10 cellular contexts compared by ENCODE assay signal in the genomic region with DNA sequence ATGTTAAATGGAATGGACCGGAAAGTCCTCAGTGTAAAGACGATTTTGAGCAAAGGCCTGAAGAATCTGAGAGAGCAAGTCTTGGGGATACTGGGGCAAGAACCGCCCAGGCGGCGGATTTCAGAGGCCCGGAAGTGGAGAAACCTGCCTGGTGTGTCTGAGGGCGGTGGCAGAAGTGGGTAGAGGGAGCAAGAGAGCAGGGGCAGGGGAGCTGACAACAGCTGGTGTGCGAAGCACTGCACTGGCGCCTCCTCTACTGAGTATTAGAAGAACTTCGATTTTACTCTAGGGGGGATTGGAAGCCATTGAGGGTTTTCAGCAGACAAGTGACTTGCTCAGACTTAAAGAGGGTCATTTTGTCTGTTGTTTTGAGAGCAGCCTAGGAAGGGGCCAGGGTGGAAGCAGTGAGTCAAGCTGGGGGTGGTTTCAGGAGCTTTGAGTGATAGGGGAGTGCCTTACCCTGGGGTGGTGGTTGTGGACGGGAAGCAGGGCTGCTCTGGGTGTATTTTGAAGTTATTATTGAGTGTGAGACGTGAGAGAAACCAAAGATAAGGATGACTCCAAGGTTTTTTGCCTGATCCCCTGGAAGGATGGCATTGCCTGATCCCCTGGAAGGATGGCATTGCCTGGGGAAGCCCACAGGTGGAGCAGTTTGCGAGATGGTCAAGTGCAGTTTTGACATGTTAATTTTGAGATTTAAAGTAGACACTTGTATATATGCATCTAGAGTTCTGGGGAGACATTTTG. TPM values are rescaled to one million over a fixed set of nuclear protein-coding genes. Genes with fewer than 3 reads are reported as not detected.
DNase-seq lines count a peak whose midpoint lies in the region; TF ChIP-seq lines count a peak whose summit lies in the region.
"Had no signal": no experiment of that assay in that cellular context is flagged by ENCODE, and none has a peak within 500 bp of the region (broad histone marks: within the 10 kb centered on the region; RNA-seq: fewer than 3 reads in every experiment).

No MANE protein-coding gene starts in this region.

- peaks cover 25% of the 10 kb centered on the region for H3K36me3 Mint-ChIP-seq in T-helper 1 cell treated with Interleukin-12 subunit alpha and Interleukin-12 subunit beta and Interleukin-4 antibody, amounts not matched to agents 30 μg/mL and 1 μg/mL, for 36 hours (ENCODE audit: low read depth)

- H3K36me3 ChIP-seq in spleen = peaks cover 0 to 90% (median 23%) of the 10 kb centered on the region in 6 donors

- H3K4me3 Mint-ChIP-seq in T-helper 1 cell treated with Interleukin-12 subunit alpha and Interleukin-12 subunit beta and Interleukin-4 antibody, amounts not matched to agents 30 μg/mL and 1 μg/mL, for 36 hours = no peak overlapping the region

- H3K27me3 Mint-ChIP-seq in T-helper 1 cell treated with Interleukin-12 subunit alpha and Interleukin-12 subunit beta and Interleukin-4 antibody, amounts not matched to agents 30 μg/mL and 1 μg/mL, for 36 hours (ENCODE audit: low read depth) = no peaks in the 10 kb centered on the region

- H3K4me3 ChIP-seq in spleen = no peak overlapping the region
- H3K4me3 ChIP-seq: thyroid gland had no signal

- no peaks in the 10 kb centered on the region for H3K27me3 ChIP-seq in spleen (replicated peaks in 1 of 7)
- H3K27me3 ChIP-seq: thyroid gland had no signal

- H3K4me1 Mint-ChIP-seq in T-helper 1 cell treated with Interleukin-12 subunit alpha and Interleukin-12 subunit beta and Interleukin-4 antibody, amounts not matched to agents 30 μg/mL and 1 μg/mL, for 36 hours (ENCODE audit: low read depth) = peaks cover 10% of the 10 kb centered on the region

- peak; percentile 37 for DNase-seq in stimulated activated CD4-positive, alpha-beta T cell treated with anti-CD3 and anti-CD28 coated beads, Interleukin-1b, Interleukin-23, amount 100 ng/mL, for 48 hours
- no peak for DNase-seq in stimulated activated CD4-positive, alpha-beta T cell treated with anti-CD3 and anti-CD28 coated beads, Interleukin-4, amount 100 ng/mL, for 4 hours
- peak; percentile 11 for DNase-seq in effector CD4-positive, alpha-beta T cell
- DNase-seq in GM13976 (ENCODE audit: low spot score) (no peak), NCI-H2171 (lab: John Stamatoyannopoulos, UW) (no peak), spleen (no peak), NCI-H345 (lab: John Stamatoyannopoulos, UW) (no peak)

- TF ChIP-seq CTCF in GM13976 (IDR thresholded peaks at IDR 0.05; ENCODE audit: borderline replicate concordance, control extremely low read depth, extremely low read depth, insufficient read depth, missing control alignments) (no peak), spleen (IDR thresholded peaks at IDR 0.05 in 8 of 11, conservative IDR thresholded peaks at IDR 0.05 in 3 of 11) (no peak)

- H3K27ac ChIP-seq in spleen = no peak overlapping the region
- H3K27ac ChIP-seq: C4-2B, thyroid gland had no signal

- no peaks in the 10 kb centered on the region for H3K9me3 Mint-ChIP-seq in T-helper 1 cell treated with Interleukin-12 subunit alpha and Interleukin-12 subunit beta and Interleukin-4 antibody, amounts not matched to agents 30 μg/mL and 1 μg/mL, for 36 hours

- no peaks in the 10 kb centered on the region for H3K4me1 ChIP-seq in spleen
- H3K4me1 ChIP-seq: thyroid gland had no signal

- TF ChIP-seq POLR2A in spleen (IDR thresholded peaks at IDR 0.05) = no peak

- WGBS in spleen, 5 donors = 90 to 96% (median 92%) methylated on average over 13 of the region's 13 CpGs

- H3K27ac Mint-ChIP-seq in T-helper 1 cell treated with Interleukin-12 subunit alpha and Interleukin-12 subunit beta and Interleukin-4 antibody, amounts not matched to agents 30 μg/mL and 1 μg/mL, for 36 hours = peak overlapping the region; percentile 32

- no peaks in the 10 kb centered on the region for H3K9me3 ChIP-seq in spleen
- H3K9me3 ChIP-seq: thyroid gland had no signal

- in situ Hi-C loops in GM13976 (cut with MboI; ENCODE audit: low sequenced_read_pairs, unreplicated experiment) = no loop called here

- intact Hi-C loops in spleen (cut with DNase I; ENCODE audit: low total_unique reads) = no loop called here

RNA-seq across cellular contexts. Expression of gene ZNF236, which starts 52.5 kb away (rescaled TPM):
- total RNA-seq in spleen = 10 to 100 TPM; 15.1 to 25.4 (median 24.1) TPM
- 1 to 10 TPM; 1.5 to 2.6 (median 2.4) TPM for polyA plus RNA-seq in spleen

Comparison
In these comparisons a context has a peak if more than half of its experiments do, and no peak if none do; other contexts are left out.
1. DNase-seq: peak in stimulated activated CD4-positive, alpha-beta T cell treated with anti-CD3 and anti-CD28 coated beads, Interleukin-1b, Interleukin-23, amount 100 ng/mL, for 48 hours (single experiment) and effector CD4-positive, alpha-beta T cell (single experiment); none in stimulated activated CD4-positive, alpha-beta T cell treated with anti-CD3 and anti-CD28 coated beads, Interleukin-4, amount 100 ng/mL, for 4 hours (0 of 2), GM13976 (single experiment), NCI-H2171 (single experiment), spleen (single experiment) and NCI-H345 (single experiment).